ENCODE assay signal across 11 cellular contexts in the genomic region with DNA sequence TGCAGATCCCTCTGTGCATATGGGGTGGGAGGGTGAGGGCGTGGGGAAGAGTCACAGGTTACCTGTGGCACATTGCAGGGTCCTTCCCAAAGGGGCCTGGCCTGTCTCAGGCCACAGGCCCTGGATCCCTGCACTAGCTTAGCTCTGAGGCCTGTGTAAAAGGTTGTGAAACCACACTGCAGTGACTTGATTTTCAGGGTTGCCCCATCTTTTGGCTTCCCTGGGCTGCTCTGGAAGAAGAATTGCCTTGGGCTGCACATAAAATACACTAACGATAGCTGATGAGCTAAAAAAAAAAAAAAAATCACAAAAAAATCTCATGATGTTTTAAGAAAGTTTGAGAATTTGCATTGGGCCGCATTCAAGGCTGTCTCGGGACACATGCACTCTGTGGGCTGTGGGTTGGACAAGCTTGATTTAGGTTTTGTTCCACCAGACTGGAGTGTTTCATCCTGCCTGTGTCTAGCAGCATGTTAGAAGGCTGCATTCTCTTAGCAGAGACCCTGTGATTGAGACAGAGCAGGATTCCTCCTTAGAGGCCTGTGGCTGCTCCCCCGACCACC. TPM values are rescaled to one million over a fixed set of nuclear protein-coding genes. Genes with fewer than 3 reads are reported as not detected.
A peak's percentile ranks its signal among the peaks of the same experiment; 100 is the strongest.
DNase-seq lines count a peak whose midpoint lies in the region; ATAC-seq and TF ChIP-seq lines count a peak whose summit lies in the region.
"Had no signal": no experiment of that assay in that cellular context is flagged by ENCODE, and none has a peak within 500 bp of the region (broad histone marks: within the 10 kb centered on the region; RNA-seq: fewer than 3 reads in every experiment).

No MANE protein-coding gene starts in this region.

- no peak overlapping the region for H3K4me3 ChIP-seq in fibroblast of mammary gland (ENCODE audit: control insufficient read depth, low read depth, low read length)
- H3K4me3 ChIP-seq in naive thymus-derived CD4-positive, alpha-beta T cell (ENCODE audit: low read length), result no peak overlapping the region
- H3K4me3 ChIP-seq: tibial artery had no signal

- peak; percentile 61 for DNase-seq in NCI-H69 (lab: John Stamatoyannopoulos, UW)
- peak; percentile 13 for DNase-seq in fibroblast of mammary gland (ENCODE audit: low read depth)
- DNase-seq in NCI-H226, result no peak
- no peak for DNase-seq in naive thymus-derived CD4-positive, alpha-beta T cell
- DNase-seq: activated CD4-positive, alpha-beta T cell treated with anti-CD3 and anti-CD28 coated beads, Interleukin-2, amount 50 U/mL, for 4 hours had no signal

- ATAC-seq in GM19351 (IDR thresholded peaks at IDR 0.05; ENCODE audit: unreplicated experiment) (peak; percentile 54), HG03280 (IDR thresholded peaks at IDR 0.05; ENCODE audit: unreplicated experiment) (no peak)
- ATAC-seq in stimulated activated memory B cell treated with anti-CD40 and anti-IgM and Interleukin-4, amounts not matched to agents 10 μg/mL and 1 μg/mL and 100 μg/mL, for 72 hours, result peak; percentile 81
- no peak for ATAC-seq in naive thymus-derived CD4-positive, alpha-beta T cell

- peaks cover 8% of the 10 kb centered on the region for H3K4me1 Mint-ChIP-seq in stimulated activated memory B cell treated with anti-CD40 and anti-IgM and Interleukin-4, amounts not matched to agents 10 μg/mL and 1 μg/mL and 100 μg/mL, for 72 hours
- H3K4me1 Mint-ChIP-seq in naive thymus-derived CD4-positive, alpha-beta T cell, result peaks cover 4 to 13% (median 9%) of the 10 kb centered on the region in 7 donors

- intact Hi-C loops in naive thymus-derived CD4-positive, alpha-beta T cell (cut with micrococcal nuclease), result no loop called here

- H3K27ac Mint-ChIP-seq in stimulated activated memory B cell treated with anti-CD40 and anti-IgM and Interleukin-4, amounts not matched to agents 10 μg/mL and 1 μg/mL and 100 μg/mL, for 72 hours, result peak overlapping the region; percentile 32
- peak overlapping the region in 1 of 9 donors; percentile 34 for H3K27ac Mint-ChIP-seq in naive thymus-derived CD4-positive, alpha-beta T cell

- no peaks in the 10 kb centered on the region for H3K27me3 ChIP-seq in naive thymus-derived CD4-positive, alpha-beta T cell (ENCODE audit: control insufficient read depth in 2 of 2, insufficient read depth in 2 of 2, low read length in 2 of 2)
- H3K27me3 ChIP-seq: tibial artery had no signal

- H3K4me3 Mint-ChIP-seq in stimulated activated memory B cell treated with anti-CD40 and anti-IgM and Interleukin-4, amounts not matched to agents 10 μg/mL and 1 μg/mL and 100 μg/mL, for 72 hours, result no peak overlapping the region
- H3K4me3 Mint-ChIP-seq in naive thymus-derived CD4-positive, alpha-beta T cell, result no peak overlapping the region
- H3K4me3 Mint-ChIP-seq: neural crest cell had no signal

- H3K27me3 Mint-ChIP-seq in stimulated activated memory B cell treated with anti-CD40 and anti-IgM and Interleukin-4, amounts not matched to agents 10 μg/mL and 1 μg/mL and 100 μg/mL, for 72 hours, result peaks cover 5% of the 10 kb centered on the region
- H3K27me3 Mint-ChIP-seq in naive thymus-derived CD4-positive, alpha-beta T cell, result peaks cover 0 to 10% (median 0%) of the 10 kb centered on the region in 5 donors

- H3K36me3 Mint-ChIP-seq in stimulated activated memory B cell treated with anti-CD40 and anti-IgM and Interleukin-4, amounts not matched to agents 10 μg/mL and 1 μg/mL and 100 μg/mL, for 72 hours, result no peaks in the 10 kb centered on the region
- no peaks in the 10 kb centered on the region for H3K36me3 Mint-ChIP-seq in naive thymus-derived CD4-positive, alpha-beta T cell

- POLR2A ChIA-PET in naive thymus-derived CD4-positive, alpha-beta T cell (lab: Charles Lee), result interaction anchor here (1.0 kb wide), 1 partner anchor 10 kb away, joined by 5 read pairs; no protein-coding TSS in a partner anchor

- H3K9me3 ChIP-seq in naive thymus-derived CD4-positive, alpha-beta T cell (ENCODE audit: control insufficient read depth in 2 of 3, low read length in 3 of 3), result no peaks in the 10 kb centered on the region
- H3K9me3 ChIP-seq: tibial artery had no signal

- H3K4me1 ChIP-seq in naive thymus-derived CD4-positive, alpha-beta T cell (ENCODE audit: control insufficient read depth in 2 of 2, insufficient read depth in 2 of 2, low read length in 2 of 2), result no peaks in the 10 kb centered on the region
- H3K4me1 ChIP-seq: tibial artery had no signal

- H3K27ac ChIP-seq in naive thymus-derived CD4-positive, alpha-beta T cell (ENCODE audit: low read depth, low read length), result no peak overlapping the region

- CTCF ChIA-PET in naive thymus-derived CD4-positive, alpha-beta T cell (lab: Charles Lee), result interaction anchor here (0.6 to 1.4 kb wide), 2 partner anchors 25 to 894 kb away, joined by 3 to 6 read pairs; no protein-coding TSS in a partner anchor

- H3K9me3 Mint-ChIP-seq in stimulated activated memory B cell treated with anti-CD40 and anti-IgM and Interleukin-4, amounts not matched to agents 10 μg/mL and 1 μg/mL and 100 μg/mL, for 72 hours, result no peaks in the 10 kb centered on the region
- no peaks in the 10 kb centered on the region for H3K9me3 Mint-ChIP-seq in naive thymus-derived CD4-positive, alpha-beta T cell
- H3K9me3 Mint-ChIP-seq: neural crest cell had no signal

- H3K36me3 ChIP-seq in naive thymus-derived CD4-positive, alpha-beta T cell (ENCODE audit: control insufficient read depth in 2 of 3, insufficient read depth in 3 of 3, low read length in 3 of 3), result no peaks in the 10 kb centered on the region
- H3K36me3 ChIP-seq: tibial artery had no signal

- TF ChIP-seq CTCF in fibroblast of mammary gland (conservative IDR thresholded peaks at IDR 0.05; ENCODE audit: control insufficient read depth, insufficient read depth, low read depth, low read length), result no peak

RNA-seq across cellular contexts. Expression of gene TREH, which starts 35.9 kb away (rescaled TPM):
- not detected for total RNA-seq in naive thymus-derived CD4-positive, alpha-beta T cell
- not detected for polyA plus RNA-seq in naive thymus-derived CD4-positive, alpha-beta T cell
- total RNA-seq: neural crest cell, RPMI7951 had no signal

Comparison
In these comparisons a context has a peak if more than half of its experiments do, and no peak if none do; other contexts are left out.
1. ATAC-seq: peak in GM19351 (single experiment) and stimulated activated memory B cell treated with anti-CD40 and anti-IgM and Interleukin-4, amounts not matched to agents 10 μg/mL and 1 μg/mL and 100 μg/mL, for 72 hours (single experiment); none in HG03280 (single experiment) and naive thymus-derived CD4-positive, alpha-beta T cell (single experiment).
2. DNase-seq: peak in NCI-H69 (single experiment) and fibroblast of mammary gland (single experiment); none in NCI-H226 (single experiment) and naive thymus-derived CD4-positive, alpha-beta T cell (0 of 9).